In the genomic region with DNA sequence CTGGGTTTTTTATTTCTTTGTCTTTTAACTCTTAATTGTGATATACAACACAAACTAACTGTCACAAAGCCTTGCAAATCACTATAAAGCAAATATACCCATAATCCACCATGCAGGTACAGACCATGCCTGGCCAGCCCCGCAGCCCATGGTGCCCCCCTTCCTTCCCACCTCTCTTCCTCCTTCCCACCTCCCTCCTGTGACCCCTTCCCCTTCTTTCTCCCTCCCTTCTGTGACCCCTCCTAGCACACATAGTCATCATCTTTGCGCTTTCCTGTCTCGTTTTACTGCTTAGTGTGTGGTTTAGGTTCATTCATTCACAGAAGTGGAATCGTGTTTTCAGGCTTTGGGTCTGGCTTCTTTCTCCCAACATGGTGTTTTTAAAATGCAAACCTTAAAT, we compare ENCODE assay signal across 19 cellular contexts. TPM values are rescaled to one million over a fixed set of nuclear protein-coding genes. Genes with fewer than 3 reads are reported as not detected.
DNase-seq lines count a peak whose midpoint lies in the region; ATAC-seq and TF ChIP-seq lines count a peak whose summit lies in the region.
"Had no signal": no experiment of that assay in that cellular context is flagged by ENCODE, and none has a peak within 500 bp of the region (broad histone marks: within the 10 kb centered on the region; RNA-seq: fewer than 3 reads in every experiment).

No MANE protein-coding gene starts in this region.

- H3K36me3 ChIP-seq in cardiac muscle cell (peaks cover 6% of the 10 kb centered on the region), Karpas-422 (ENCODE audit: insufficient read depth, low read length) (no peaks in the 10 kb centered on the region), esophagus muscularis mucosa (peaks cover 0 to 25% (median 20%) of the 10 kb centered on the region in 4 donors), heart left ventricle (peaks cover 0 to 33% (median 17%) of the 10 kb centered on the region in 9 donors)

- intact Hi-C loops in left ventricle myocardium superior (cut with micrococcal nuclease), result no loop called here
- intact Hi-C loops in esophagus muscularis mucosa (cut with DNase I), result no loop called here
- intact Hi-C loops in heart left ventricle (cut with DNase I), result no loop called here

- H3K4me1 ChIP-seq in cardiac muscle cell (ENCODE audit: low read depth) (peaks cover 27% of the 10 kb centered on the region), Karpas-422 (ENCODE audit: low read length) (peaks cover 78% of the 10 kb centered on the region), esophagus muscularis mucosa (no peaks in the 10 kb centered on the region), heart left ventricle (peaks cover 0 to 37% (median 0%) of the 10 kb centered on the region in 12 donors)
- H3K4me1 ChIP-seq: A549 had no signal

- WGBS in esophagus muscularis mucosa, result 82% methylated on average over 4 of the region's 4 CpGs
- 87 to 93% (median 91%) methylated on average over 4 of the region's 4 CpGs for WGBS in heart left ventricle, 4 donors

- H3K9ac ChIP-seq in Karpas-422 (ENCODE audit: low read length), result 0 out of 2 replicates have a peak overlapping the region, but pooled peaks have one; percentile 2

- H3K27me3 ChIP-seq in cardiac muscle cell, result no peaks in the 10 kb centered on the region
- H3K27me3 ChIP-seq in Karpas-422 (ENCODE audit: low read length), result no peaks in the 10 kb centered on the region
- no peaks in the 10 kb centered on the region for H3K27me3 ChIP-seq in esophagus muscularis mucosa
- H3K27me3 ChIP-seq in heart left ventricle, result no peaks in the 10 kb centered on the region

- peaks cover 11% of the 10 kb centered on the region; the same call in 1 of the 2 replicates for H3K79me2 ChIP-seq in Karpas-422 (ENCODE audit: low read length)

- H3K9me3 ChIP-seq in cardiac muscle cell (ENCODE audit: low read depth) (no peaks in the 10 kb centered on the region), Karpas-422 (ENCODE audit: low read length) (no peaks in the 10 kb centered on the region), esophagus muscularis mucosa (no peaks in the 10 kb centered on the region), heart left ventricle (no peaks in the 10 kb centered on the region)
- H3K9me3 ChIP-seq: A549 had no signal

- no peak for TF ChIP-seq POLR2A in esophagus muscularis mucosa (IDR thresholded peaks at IDR 0.05; ENCODE audit: low read depth)
- no peak for TF ChIP-seq POLR2A in heart left ventricle (IDR thresholded peaks at IDR 0.05)

- no peaks in the 10 kb centered on the region for H3K9me2 ChIP-seq in Karpas-422 (replicated peaks; ENCODE audit: insufficient read depth, low read length)

- H3K27ac ChIP-seq in cardiac muscle cell, result peak overlapping the region; percentile 26
- H3K27ac ChIP-seq in Karpas-422 (ENCODE audit: low read length), result peak overlapping the region; percentile 95
- no peak overlapping the region for H3K27ac ChIP-seq in esophagus muscularis mucosa (replicated peaks in 1 of 4)
- no peak overlapping the region for H3K27ac ChIP-seq in heart left ventricle
- H3K27ac ChIP-seq: A549, RWPE1 had no signal

- peak overlapping the region; percentile 77 for H3K4me2 ChIP-seq in Karpas-422 (ENCODE audit: low read depth, low read length, poor library complexity, severe bottlenecking)
- H3K4me2 ChIP-seq: A549 had no signal

- H4K20me1 ChIP-seq in Karpas-422 (ENCODE audit: insufficient read depth, low read depth, low read length), result no peaks in the 10 kb centered on the region

- DNase-seq in cardiac muscle cell (ENCODE audit: low read depth in 1 of 2, low spot score in 1 of 2) (no peak), left ventricle myocardium superior (no peak), Karpas-422 (no peak), esophagus muscularis mucosa (ENCODE audit: extremely low spot score) (peak; percentile 26), ureter (ENCODE audit: low spot score) (no peak), heart left ventricle (no peak)
- DNase-seq: C1 segment of cervical spinal cord, Calu3, DMS53, NCI-H1048, NCI-H146, NCI-H2081, NCI-H748 treated with DMSO at 0.1 percent for 48 hours, PC-3 had no signal

- no peak overlapping the region for H3K4me3 ChIP-seq in cardiac muscle cell
- H3K4me3 ChIP-seq in Karpas-422 (ENCODE audit: low read length), result peak overlapping the region; percentile 21; the same call in 1 of the 2 replicates
- no peak overlapping the region for H3K4me3 ChIP-seq in esophagus muscularis mucosa
- H3K4me3 ChIP-seq in heart left ventricle, result no peak overlapping the region
- H3K4me3 ChIP-seq: A549, K562 had no signal

- TF ChIP-seq CTCF in cardiac muscle cell (IDR thresholded peaks at IDR 0.05; ENCODE audit: low read depth, low read length) (no peak), esophagus muscularis mucosa (IDR thresholded peaks at IDR 0.05) (no peak), heart left ventricle (IDR thresholded peaks at IDR 0.05) (no peak)

- no peak overlapping the region for H2AFZ ChIP-seq in Karpas-422 (ENCODE audit: low read length)

- no peak for TF ChIP-seq EP300 in esophagus muscularis mucosa (IDR thresholded peaks at IDR 0.05)

- no peak for ATAC-seq in left ventricle myocardium superior
- no peak for ATAC-seq in GM19452 (IDR thresholded peaks at IDR 0.05; ENCODE audit: unreplicated experiment)
- ATAC-seq in heart left ventricle, result no peak
- ATAC-seq: A549, HCT116, K562, PC-3 had no signal

RNA-seq across cellular contexts. Expression of a gene that starts 29.6 kb away (rescaled TPM):
- total RNA-seq in cardiac muscle cell (11.5 and 11.6 TPM in 2 replicates), left ventricle myocardium superior (2.6 TPM), esophagus muscularis mucosa (10 to 100 TPM; 11.9 to 32.1 (median 22.3) TPM), ureter (5.4 TPM), heart left ventricle (1 to 10 TPM in 7 of 9 donors, under 1 TPM in 2; 0.69 to 7.6 (median 1.5) TPM)
- polyA plus RNA-seq in cardiac muscle cell (17.1 and 21.1 TPM in 2 replicates), heart left ventricle (1 to 10 TPM in 1 of 2 donors, under 1 TPM in 1; 0.72 to 2.7 TPM)
- total RNA-seq in Karpas-422 (2014; rRNA removed; shearing (Covaris generic); ENCODE audit: low replicate concordance), result 0.11 TPM in 1 of 2 replicates, not detected in the other
- total RNA-seq: Calu3, PC-3 had no signal
- polyA plus RNA-seq: A549 had no signal

Comparison
In these comparisons a context has a peak if more than half of its experiments do, and no peak if none do; other contexts are left out.
1. H3K27ac ChIP-seq: peak in cardiac muscle cell (single experiment) and Karpas-422 (single experiment); none in esophagus muscularis mucosa (0 of 4) and heart left ventricle (0 of 12).